In genomic region chrX:53223955-53224859, GRCh38 we compare ENCODE assay signal across 8 cellular contexts. TPM values are rescaled to one million over a fixed set of nuclear protein-coding genes. Genes with fewer than 3 reads are reported as not detected.
DNase-seq lines count a peak whose midpoint lies in the region; ATAC-seq and TF ChIP-seq lines count a peak whose summit lies in the region.

No MANE protein-coding gene starts in this region.

- peak overlapping the region; percentile 98 to 100 (median 99) for H3K27ac Mint-ChIP-seq in CD4-positive, alpha-beta memory T cell
- peak overlapping the region; percentile 98 for H3K27ac Mint-ChIP-seq in T-helper 2 cell treated with Interferon-gamma antibody and Interleukin-4, amounts not matched to agents 5 μg/mL and 100 μg/mL, for 36 hours

- H3K9ac ChIP-seq in mesenchymal stem cell (ENCODE audit: low read length): peak overlapping the region; percentile 100

- peak overlapping the region; percentile 97 for H3K27ac ChIP-seq in CD4-positive, alpha-beta memory T cell (ENCODE audit: low read depth, low read length)
- H3K27ac ChIP-seq in dorsolateral prefrontal cortex: peak overlapping the region; percentile 75 to 98 (median 91)
- peak overlapping the region; percentile 94 for H3K27ac ChIP-seq in mesenchymal stem cell (ENCODE audit: low read length, poor library complexity, severe bottlenecking)
- peak overlapping the region; percentile 78 to 95 (median 88) for H3K27ac ChIP-seq in tibial nerve

- peaks cover 23 to 34% of the 10 kb centered on the region in 2 donors for H3K36me3 Mint-ChIP-seq in CD4-positive, alpha-beta memory T cell
- peaks cover 13% of the 10 kb centered on the region for H3K36me3 Mint-ChIP-seq in T-helper 2 cell treated with Interferon-gamma antibody and Interleukin-4, amounts not matched to agents 5 μg/mL and 100 μg/mL, for 36 hours (ENCODE audit: low read depth)

- H3K4me3 ChIP-seq in CD4-positive, alpha-beta memory T cell (ENCODE audit: low read length in 2 of 2): peak overlapping the region; percentile 49 to 88
- H3K4me3 ChIP-seq in dorsolateral prefrontal cortex (peak overlapping the region; percentile 56 to 100 (median 95)), mesenchymal stem cell (ENCODE audit: insufficient read depth in 1 of 2, low read depth in 1 of 2, low read length in 2 of 2) (peak overlapping the region; percentile 79 to 92), tibial nerve (peak overlapping the region; percentile 64 to 100 (median 86))

- H3K14ac ChIP-seq in mesenchymal stem cell (ENCODE audit: low read length in 2 of 2): peak overlapping the region in 1 of 2 experiments; percentile 91

- peaks cover 35% of the 10 kb centered on the region for H3K4me1 ChIP-seq in CD4-positive, alpha-beta memory T cell (ENCODE audit: insufficient read depth, low read length)
- H3K4me1 ChIP-seq in mesenchymal stem cell (ENCODE audit: control insufficient read depth, insufficient read depth, low read depth, low read length): peaks cover 19% of the 10 kb centered on the region
- H3K4me1 ChIP-seq in tibial nerve: peaks cover 2 to 32% (median 17%) of the 10 kb centered on the region in 4 donors

- TF ChIP-seq EP300 in tibial nerve (IDR thresholded peaks at IDR 0.05): no peak

- peaks cover 24 to 60% (median 39%) of the 10 kb centered on the region in 4 donors for H3K4me1 Mint-ChIP-seq in CD4-positive, alpha-beta memory T cell
- peaks cover 30% of the 10 kb centered on the region for H3K4me1 Mint-ChIP-seq in T-helper 2 cell treated with Interferon-gamma antibody and Interleukin-4, amounts not matched to agents 5 μg/mL and 100 μg/mL, for 36 hours (ENCODE audit: low read depth)

- H2BK15ac ChIP-seq in mesenchymal stem cell (ENCODE audit: low read depth, poor library complexity, severe bottlenecking): no peak overlapping the region

- H3K79me1 ChIP-seq in mesenchymal stem cell (replicated peaks; ENCODE audit: low read length, poor library complexity, severe bottlenecking): no peaks in the 10 kb centered on the region

- no peak overlapping the region for H3K23ac ChIP-seq in mesenchymal stem cell (ENCODE audit: low read length in 2 of 2)

- no peak overlapping the region for H2AFZ ChIP-seq in mesenchymal stem cell (ENCODE audit: low read depth, low read length)

- TF ChIP-seq POLR2A in tibial nerve (IDR thresholded peaks at IDR 0.05): no peak

- peaks cover 12% of the 10 kb centered on the region for H3K36me3 ChIP-seq in CD4-positive, alpha-beta memory T cell (ENCODE audit: insufficient read depth, low read length)
- H3K36me3 ChIP-seq in mesenchymal stem cell (ENCODE audit: control insufficient read depth in 1 of 2, insufficient read depth in 2 of 2, low read depth in 1 of 2, low read length in 2 of 2) (peaks cover 12 to 32% of the 10 kb centered on the region in 2 experiments), tibial nerve (peaks cover 0 to 10% (median 0%) of the 10 kb centered on the region in 3 donors)

- peak overlapping the region; percentile 75 for H3K4me2 ChIP-seq in mesenchymal stem cell (ENCODE audit: low read length, poor library complexity, severe bottlenecking)

- TF ChIP-seq CTCF in dorsolateral prefrontal cortex (IDR thresholded peaks at IDR 0.05 in 54 of 56, conservative IDR thresholded peaks at IDR 0.05 in 2 of 56; ENCODE audit: low read depth in 1 of 56, partially characterized antibody in 56 of 56) (no peak), tibial nerve (IDR thresholded peaks at IDR 0.05) (no peak)

- H3K4ac ChIP-seq in mesenchymal stem cell (ENCODE audit: low read depth in 1 of 2, low read length in 2 of 2): peak overlapping the region; percentile 81 to 94

- no peak overlapping the region for H2AK5ac ChIP-seq in mesenchymal stem cell (ENCODE audit: low read length, severe bottlenecking)

- peaks cover 0 to 2% of the 10 kb centered on the region in 2 donors for H3K27me3 Mint-ChIP-seq in CD4-positive, alpha-beta memory T cell
- H3K27me3 Mint-ChIP-seq in T-helper 2 cell treated with Interferon-gamma antibody and Interleukin-4, amounts not matched to agents 5 μg/mL and 100 μg/mL, for 36 hours (ENCODE audit: low read depth): no peaks in the 10 kb centered on the region

- H4K8ac ChIP-seq in mesenchymal stem cell (ENCODE audit: low read length): peak overlapping the region; percentile 89

- intact Hi-C loops in CD4-positive, alpha-beta memory T cell (cut with micrococcal nuclease): loop anchor here (2.0 to 10.0 kb wide), 3 partner anchors 132 to 1581 kb away; partner anchors contain the start of genes KANTR, MAGED2, RIBC1 and SMC1A
- intact Hi-C loops in dorsolateral prefrontal cortex (cut with DNase I): loop anchor here (10.0 kb wide), 3 partner anchors 91 to 201 kb away; partner anchors contain the start of genes KANTR (in 1 of the 2), RIBC1 (in 1 of the 2) and SMC1A (in 1 of the 2)

- peak overlapping the region; percentile 79 to 98 for H3K18ac ChIP-seq in mesenchymal stem cell (ENCODE audit: low read depth in 1 of 2, low read length in 2 of 2)

- H2BK12ac ChIP-seq in mesenchymal stem cell (ENCODE audit: low read length in 2 of 2): no peak overlapping the region

- no peak for ATAC-seq in GM21360 (IDR thresholded peaks at IDR 0.05; ENCODE audit: unreplicated experiment)

- peaks cover 0 to 7% (median 0%) of the 10 kb centered on the region in 8 donors for H3K9me3 Mint-ChIP-seq in CD4-positive, alpha-beta memory T cell
- H3K9me3 Mint-ChIP-seq in T-helper 2 cell treated with Interferon-gamma antibody and Interleukin-4, amounts not matched to agents 5 μg/mL and 100 μg/mL, for 36 hours: no peaks in the 10 kb centered on the region

- POLR2A ChIA-PET in CD4-positive, alpha-beta memory T cell (lab: Charles Lee; ENCODE audit: partially characterized antibody): interaction anchor here (0.8 to 1.3 kb wide), 5 partner anchors 10 to 460 kb away, joined by 3 to 5 read pairs (median 3); partner anchors contain the start of gene TSPYL2
- POLR2A ChIA-PET in HEK293T (lab: Yijun Ruan, JAX): interaction anchor here (1.1 to 1.9 kb wide), 2 partner anchors 8 to 26 kb away, joined by 4 to 5 read pairs; no protein-coding TSS in a partner anchor

- H4K91ac ChIP-seq in mesenchymal stem cell (ENCODE audit: low read length): peak overlapping the region; percentile 61

- H2BK5ac ChIP-seq in mesenchymal stem cell (ENCODE audit: low read depth, low read length, poor library complexity, severe bottlenecking): peak overlapping the region; percentile 96

- peak overlapping the region; percentile 97 to 100 (median 99) for H3K4me3 Mint-ChIP-seq in CD4-positive, alpha-beta memory T cell
- peak overlapping the region; percentile 93 for H3K4me3 Mint-ChIP-seq in T-helper 2 cell treated with Interferon-gamma antibody and Interleukin-4, amounts not matched to agents 5 μg/mL and 100 μg/mL, for 36 hours

- under 1% methylated on average over 34 of the region's 40 CpGs for WGBS in mesenchymal stem cell
- 1 to 2% methylated on average over 6 to 33 of the region's 40 CpGs for WGBS in tibial nerve, 2 donors

- H2BK120ac ChIP-seq in mesenchymal stem cell (ENCODE audit: low read depth, low read length): peak overlapping the region; percentile 34

- no peaks in the 10 kb centered on the region for H3K27me3 ChIP-seq in CD4-positive, alpha-beta memory T cell (ENCODE audit: insufficient read depth, low read length)
- H3K27me3 ChIP-seq in dorsolateral prefrontal cortex (peaks cover 0 to 11% (median 0%) of the 10 kb centered on the region in 45 donors), mesenchymal stem cell (ENCODE audit: control insufficient read depth in 1 of 2, insufficient read depth in 1 of 2, low read length in 2 of 2) (peaks cover 0 to 5% of the 10 kb centered on the region in 2 experiments), tibial nerve (no peaks in the 10 kb centered on the region)

- CTCF ChIA-PET in CD4-positive, alpha-beta memory T cell (lab: Charles Lee; ENCODE audit: partially characterized antibody): no interaction called here
- CTCF ChIA-PET in HEK293T (lab: Yijun Ruan, JAX): no interaction called here

- H3K9me3 ChIP-seq in CD4-positive, alpha-beta memory T cell (ENCODE audit: control insufficient read depth in 1 of 2, low read length in 2 of 2): no peaks in the 10 kb centered on the region
- H3K9me3 ChIP-seq in mesenchymal stem cell (ENCODE audit: control insufficient read depth, low read length) (no peaks in the 10 kb centered on the region), tibial nerve (no peaks in the 10 kb centered on the region)

- peak; percentile 41 to 64 (median 50) for DNase-seq in CD4-positive, alpha-beta memory T cell
- DNase-seq in HEK293T (ENCODE audit: extremely low spot score): peak; percentile 28
- peak; percentile 5 for DNase-seq in T-helper 2 cell treated with Interferon-gamma antibody and Interleukin-4, amounts not matched to agents 5 μg/mL and 100 μg/mL, for 36 hours (ENCODE audit: low spot score)
- peak in 1 of 10 donors; percentile 53 for DNase-seq in dorsolateral prefrontal cortex
- DNase-seq in mesenchymal stem cell: peak; percentile 50
- DNase-seq in tibial nerve (ENCODE audit: low spot score in 2 of 2): no peak
- DNase-seq in mucosa of gallbladder (ENCODE audit: low spot score): no peak

TF ChIP-seq in HEK293T, 16 proteins besides CTCF, POLR2A, EP300 and RAD21 (continues in another document):
- TF ChIP-seq TARDBP (IDR thresholded peaks at IDR 0.05) (no peak), NFRKB (IDR thresholded peaks at IDR 0.05) (no peak), BHLHE40 (IDR thresholded peaks at IDR 0.05; ENCODE audit: borderline replicate concordance) (no peak), ZNF384 (IDR thresholded peaks at IDR 0.05) (no peak), FOXA1 (IDR thresholded peaks at IDR 0.05) (no peak)
- TF ChIP-seq, protein P1, sequence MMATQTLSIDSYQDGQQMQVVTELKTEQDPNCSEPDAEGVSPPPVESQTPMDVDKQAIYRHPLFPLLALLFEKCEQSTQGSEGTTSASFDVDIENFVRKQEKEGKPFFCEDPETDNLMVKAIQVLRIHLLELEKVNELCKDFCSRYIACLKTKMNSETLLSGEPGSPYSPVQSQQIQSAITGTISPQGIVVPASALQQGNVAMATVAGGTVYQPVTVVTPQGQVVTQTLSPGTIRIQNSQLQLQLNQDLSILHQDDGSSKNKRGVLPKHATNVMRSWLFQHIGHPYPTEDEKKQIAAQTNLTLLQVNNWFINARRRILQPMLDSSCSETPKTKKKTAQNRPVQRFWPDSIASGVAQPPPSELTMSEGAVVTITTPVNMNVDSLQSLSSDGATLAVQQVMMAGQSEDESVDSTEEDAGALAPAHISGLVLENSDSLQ (IDR thresholded peaks at IDR 0.05): no peak

RNA-seq across cellular contexts. Expression of gene KDM5C, which starts 0.8 kb away (rescaled TPM):
- 100 to 1,000 TPM; 120 to 127 TPM for total RNA-seq in CD4-positive, alpha-beta memory T cell
- 10 to 100 TPM in 1 of 2 donors, 1 to 10 TPM in 1; 8.0 to 26.2 TPM for polyA plus RNA-seq in CD4-positive, alpha-beta memory T cell
- 100 to 1,000 TPM in 80 of 120 experiments, 10 to 100 TPM in 40; 56.6 to 149 (median 107) TPM for total RNA-seq in dorsolateral prefrontal cortex
- polyA plus RNA-seq in mesenchymal stem cell (2013, experiment 1 of 2): 24.8 TPM
- polyA plus RNA-seq in mesenchymal stem cell (2013, experiment 2 of 2): 24.4 TPM
- total RNA-seq in tibial nerve: 100 to 1,000 TPM in 2 of 4 donors, 10 to 100 TPM in 2; 56.8 to 127 (median 112) TPM
- 140 TPM for total RNA-seq in mucosa of gallbladder

RNA-seq across cellular contexts. Expression of gene IQSEC2, which starts 57.2 kb away (rescaled TPM):
- 1 to 10 TPM; 1.5 TPM for total RNA-seq in CD4-positive, alpha-beta memory T cell
- polyA plus RNA-seq in CD4-positive, alpha-beta memory T cell: under 1 TPM; 0.12 to 0.33 TPM
- total RNA-seq in dorsolateral prefrontal cortex (100 to 1,000 TPM in 94 of 120 experiments, 10 to 100 TPM in 26; 38.4 to 158 (median 113) TPM), tibial nerve (10 to 100 TPM; 20.4 to 31.8 (median 28.0) TPM), mucosa of gallbladder (34.5 TPM)
- 22.4 TPM for polyA plus RNA-seq in mesenchymal stem cell (2013, experiment 1 of 2)
- 21.2 TPM for polyA plus RNA-seq in mesenchymal stem cell (2013, experiment 2 of 2)

Comparison
In these comparisons a context has a peak if more than half of its experiments do, and no peak if none do; other contexts are left out.
1. DNase-seq: peak in CD4-positive, alpha-beta memory T cell (5 of 5), HEK293T (single experiment), T-helper 2 cell treated with Interferon-gamma antibody and Interleukin-4, amounts not matched to agents 5 μg/mL and 100 μg/mL, for 36 hours (single experiment) and mesenchymal stem cell (single experiment); none in tibial nerve (0 of 2) and mucosa of gallbladder (single experiment).
2. RNA of gene IQSEC2, which starts 57.2 kb away (total RNA-seq): 38.4 to 158 TPM in dorsolateral prefrontal cortex, 34.5 TPM in mucosa of gallbladder (single experiment) and 20.4 to 31.8 TPM in tibial nerve; 1.5 TPM in CD4-positive, alpha-beta memory T cell; every median in the first group is over 4 times any median in the second.
3. Peak in every context shown above with its lines, with median percentiles within 50 percentile points of each other: H3K27ac ChIP-seq and H3K4me3 ChIP-seq.